In the genomic region with DNA sequence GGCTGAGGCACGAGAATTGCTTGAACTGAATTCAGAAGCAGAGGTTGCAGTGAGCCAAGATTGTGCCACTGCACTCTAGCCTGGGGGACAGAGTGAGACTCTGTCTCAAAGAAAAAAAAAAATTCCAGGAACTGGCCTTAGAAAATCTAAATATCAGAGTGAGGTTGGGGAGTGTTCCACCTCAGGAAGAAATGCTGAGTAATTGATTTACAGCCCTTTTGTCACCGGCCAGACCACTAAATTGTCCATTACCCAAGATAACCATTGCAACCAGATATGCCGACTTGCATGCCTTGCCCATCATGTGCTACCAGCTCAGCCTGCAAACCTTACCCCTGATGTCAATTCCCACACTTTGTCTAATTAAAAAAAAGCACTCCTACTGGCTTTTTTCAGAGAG, we compare ENCODE assay signal across 19 cellular contexts.
"Had no signal": no experiment of that assay in that cellular context is flagged by ENCODE, and none has a peak within 500 bp of the region (broad histone marks: within the 10 kb centered on the region; RNA-seq: fewer than 3 reads in every experiment).

No MANE protein-coding gene starts in this region.

- H3K9me3 Mint-ChIP-seq: activated CD4-positive, alpha-beta memory T cell treated with anti-CD3 and anti-CD28 coated beads, Interleukin-2, amount 10 ng/mL, durations not matched to agents 7 days and 5 days; WTC11 had no signal

- ATAC-seq: activated T-cell treated with anti-CD3 and anti-CD28 coated beads, Interleukin-2, amount 50 U/mL, for 72 hours; left colon; stimulated activated memory B cell treated with anti-CD40 and anti-IgM and Interleukin-4, amounts not matched to agents 10 μg/mL and 1 μg/mL and 100 μg/mL, for 72 hours; T-cell; WTC11 had no signal

- H3K27me3 Mint-ChIP-seq: activated CD4-positive, alpha-beta memory T cell treated with anti-CD3 and anti-CD28 coated beads, Interleukin-2, amount 10 ng/mL, durations not matched to agents 7 days and 5 days; activated naive CD8-positive, alpha-beta T cell; brain; stimulated activated memory B cell treated with anti-CD40 and anti-IgM and Interleukin-4, amounts not matched to agents 10 μg/mL and 1 μg/mL and 100 μg/mL, for 72 hours; T-cell had no signal

- DNase-seq: activated CD4-positive, alpha-beta memory T cell treated with anti-CD3 and anti-CD28 coated beads, Interleukin-2, amount 10 ng/mL, durations not matched to agents 7 days and 5 days; activated CD4-positive, alpha-beta T cell treated with anti-CD3 and anti-CD28 coated beads for 4 hours; activated gamma-delta T cell treated with Interleukin-2 at 50 U/mL for 16 hours; activated T-cell treated with anti-CD3 and anti-CD28 coated beads, Interleukin-2, amount 50 U/mL, for 72 hours; amygdala; central memory CD4-positive, alpha-beta T cell; colonic mucosa; left colon; mammary epithelial cell; ovary; T-cell; T-helper 9 cell; thyroid gland had no signal

- H3K4me3 Mint-ChIP-seq: activated CD4-positive, alpha-beta memory T cell treated with anti-CD3 and anti-CD28 coated beads, Interleukin-2, amount 10 ng/mL, durations not matched to agents 7 days and 5 days; activated naive CD8-positive, alpha-beta T cell; activated T-cell treated with anti-CD3 and anti-CD28 coated beads, Interleukin-2, amount 50 U/mL, for 72 hours; brain; neural crest cell; stimulated activated memory B cell treated with anti-CD40 and anti-IgM and Interleukin-4, amounts not matched to agents 10 μg/mL and 1 μg/mL and 100 μg/mL, for 72 hours; T-cell; WTC11 had no signal

- H3K27ac ChIP-seq: colonic mucosa, esophagus muscularis mucosa, ovary, thyroid gland had no signal

- H3K27ac Mint-ChIP-seq: activated CD4-positive, alpha-beta memory T cell treated with anti-CD3 and anti-CD28 coated beads, Interleukin-2, amount 10 ng/mL, durations not matched to agents 7 days and 5 days; activated naive CD8-positive, alpha-beta T cell; activated T-cell treated with anti-CD3 and anti-CD28 coated beads, Interleukin-2, amount 50 U/mL, for 72 hours; brain; stimulated activated memory B cell treated with anti-CD40 and anti-IgM and Interleukin-4, amounts not matched to agents 10 μg/mL and 1 μg/mL and 100 μg/mL, for 72 hours; T-cell; WTC11 had no signal

- H3K4me1 Mint-ChIP-seq: activated CD4-positive, alpha-beta memory T cell treated with anti-CD3 and anti-CD28 coated beads, Interleukin-2, amount 10 ng/mL, durations not matched to agents 7 days and 5 days; brain; stimulated activated memory B cell treated with anti-CD40 and anti-IgM and Interleukin-4, amounts not matched to agents 10 μg/mL and 1 μg/mL and 100 μg/mL, for 72 hours; T-cell had no signal
